ENCODE assay signal across 1 cellular context in the genomic region with DNA sequence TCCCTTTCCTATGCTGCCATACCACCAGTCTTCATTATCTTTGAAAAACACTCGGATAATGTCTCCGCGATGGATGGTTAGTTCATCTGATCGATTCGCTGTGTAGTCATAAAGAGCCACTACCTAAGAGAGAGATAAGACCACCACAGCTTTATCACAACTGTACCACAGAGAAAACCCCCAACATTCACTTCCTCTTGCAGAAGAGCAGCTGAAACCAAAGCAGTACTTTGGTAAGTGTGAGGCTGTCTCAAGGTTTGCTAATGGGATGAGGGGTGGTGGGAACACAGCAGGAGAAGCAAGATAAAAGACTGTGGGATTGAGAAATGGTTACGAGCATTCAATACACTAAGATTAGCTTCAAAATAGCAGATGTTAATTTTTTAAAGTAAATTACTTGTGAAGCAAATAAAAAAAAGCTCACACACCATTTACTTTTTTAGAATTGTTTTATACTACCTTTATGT.
TF ChIP-seq lines count a peak whose summit lies in the region.

No MANE protein-coding gene starts in this region.

TF ChIP-seq in K562, 482 proteins besides CTCF, POLR2A, EP300 and RAD21 (continued from another document and continues in another):
- TF ChIP-seq PRDM10 (IDR thresholded peaks at IDR 0.05; ENCODE audit: partially characterized antibody) (peak; percentile 78), NCOR1 (IDR thresholded peaks at IDR 0.05) (peak; percentile 100), FOXA1 (IDR thresholded peaks at IDR 0.05; ENCODE audit: borderline replicate concordance) (no peak), SAFB2 (IDR thresholded peaks at IDR 0.05; ENCODE audit: borderline replicate concordance, low read depth, low read length, severe bottlenecking) (no peak), RFX7 (CRISPR knock-in tag; IDR thresholded peaks at IDR 0.05) (no peak), MYC (IDR thresholded peaks at IDR 0.05; ENCODE audit: low read depth, low read length) (peak; percentile 78), MYC (CRISPR knock-in tag; IDR thresholded peaks at IDR 0.05; ENCODE audit: borderline replicate concordance, low read depth) (no peak), ZC3H4 (CRISPR knock-in tag; IDR thresholded peaks at IDR 0.05; ENCODE audit: borderline replicate concordance) (no peak), ATF2 (CRISPR knock-in tag; IDR thresholded peaks at IDR 0.05) (no peak), E2F5 (CRISPR knock-in tag; IDR thresholded peaks at IDR 0.05) (no peak), ZBTB43 (CRISPR knock-in tag; IDR thresholded peaks at IDR 0.05) (no peak), IFI16 (CRISPR knock-in tag; IDR thresholded peaks at IDR 0.05) (no peak), WHSC1 (IDR thresholded peaks at IDR 0.05; ENCODE audit: low read length) (no peak), ZNF24 (IDR thresholded peaks at IDR 0.05) (peak; percentile 85), TAL1 (IDR thresholded peaks at IDR 0.05) (peak; percentile 100), POLR2AphosphoS5 (IDR thresholded peaks at IDR 0.05; ENCODE audit: control insufficient read depth, insufficient read depth, low read depth, low read length) (peak; percentile 100), HDAC1 (IDR thresholded peaks at IDR 0.05) (peak; percentile 96 to 99), BCL6 (CRISPR knock-in tag; IDR thresholded peaks at IDR 0.05) (peak; percentile 77; the same call in 1 of the 2 replicates), ZNF75A (CRISPR knock-in tag; IDR thresholded peaks at IDR 0.05) (peak; percentile 67), HBP1 (CRISPR knock-in tag; IDR thresholded peaks at IDR 0.05) (peak; percentile 98), CEBPG (CRISPR knock-in tag; IDR thresholded peaks at IDR 0.05) (peak; percentile 79), CEBPG (tag; conservative IDR thresholded peaks at IDR 0.05 in 1 of 2, IDR thresholded peaks at IDR 0.05 in 1 of 2) (peak; percentile 56 to 93; a peak in 3 of 4 replicates), ZNF354B (CRISPR knock-in tag; IDR thresholded peaks at IDR 0.05) (peak; percentile 72; the same call in 1 of the 2 replicates), SMAD1 (IDR thresholded peaks at IDR 0.05; ENCODE audit: low read depth, low read length, partially characterized antibody) (peak; percentile 99), E4F1 (CRISPR knock-in tag; IDR thresholded peaks at IDR 0.05; ENCODE audit: borderline replicate concordance) (no peak), DMBX1 (CRISPR knock-in tag; IDR thresholded peaks at IDR 0.05; ENCODE audit: borderline replicate concordance) (peak; percentile 97), TEAD2 (tag; IDR thresholded peaks at IDR 0.05) (peak; percentile 49; the same call in 1 of the 2 replicates), PYGO2 (tag; IDR thresholded peaks at IDR 0.05) (peak; percentile 97), MLX (CRISPR knock-in tag; conservative IDR thresholded peaks at IDR 0.05) (no peak), ZNF551 (CRISPR knock-in tag; IDR thresholded peaks at IDR 0.05) (no peak), IRF1 (CRISPR knock-in tag; IDR thresholded peaks at IDR 0.05; ENCODE audit: borderline replicate concordance) (0 out of 2 replicates have a peak, but pooled peaks have one; percentile 9)
- TF ChIP-seq, protein P1, sequence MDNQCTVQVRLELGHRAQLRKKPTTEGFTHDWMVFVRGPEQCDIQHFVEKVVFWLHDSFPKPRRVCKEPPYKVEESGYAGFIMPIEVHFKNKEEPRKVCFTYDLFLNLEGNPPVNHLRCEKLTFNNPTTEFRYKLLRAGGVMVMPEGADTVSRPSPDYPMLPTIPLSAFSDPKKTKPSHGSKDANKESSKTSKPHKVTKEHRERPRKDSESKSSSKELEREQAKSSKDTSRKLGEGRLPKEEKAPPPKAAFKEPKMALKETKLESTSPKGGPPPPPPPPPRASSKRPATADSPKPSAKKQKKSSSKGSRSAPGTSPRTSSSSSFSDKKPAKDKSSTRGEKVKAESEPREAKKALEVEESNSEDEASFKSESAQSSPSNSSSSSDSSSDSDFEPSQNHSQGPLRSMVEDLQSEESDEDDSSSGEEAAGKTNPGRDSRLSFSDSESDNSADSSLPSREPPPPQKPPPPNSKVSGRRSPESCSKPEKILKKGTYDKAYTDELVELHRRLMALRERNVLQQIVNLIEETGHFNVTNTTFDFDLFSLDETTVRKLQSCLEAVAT (IDR thresholded peaks at IDR 0.05), result peak; percentile 75 to 98
- TF ChIP-seq, protein P2, sequence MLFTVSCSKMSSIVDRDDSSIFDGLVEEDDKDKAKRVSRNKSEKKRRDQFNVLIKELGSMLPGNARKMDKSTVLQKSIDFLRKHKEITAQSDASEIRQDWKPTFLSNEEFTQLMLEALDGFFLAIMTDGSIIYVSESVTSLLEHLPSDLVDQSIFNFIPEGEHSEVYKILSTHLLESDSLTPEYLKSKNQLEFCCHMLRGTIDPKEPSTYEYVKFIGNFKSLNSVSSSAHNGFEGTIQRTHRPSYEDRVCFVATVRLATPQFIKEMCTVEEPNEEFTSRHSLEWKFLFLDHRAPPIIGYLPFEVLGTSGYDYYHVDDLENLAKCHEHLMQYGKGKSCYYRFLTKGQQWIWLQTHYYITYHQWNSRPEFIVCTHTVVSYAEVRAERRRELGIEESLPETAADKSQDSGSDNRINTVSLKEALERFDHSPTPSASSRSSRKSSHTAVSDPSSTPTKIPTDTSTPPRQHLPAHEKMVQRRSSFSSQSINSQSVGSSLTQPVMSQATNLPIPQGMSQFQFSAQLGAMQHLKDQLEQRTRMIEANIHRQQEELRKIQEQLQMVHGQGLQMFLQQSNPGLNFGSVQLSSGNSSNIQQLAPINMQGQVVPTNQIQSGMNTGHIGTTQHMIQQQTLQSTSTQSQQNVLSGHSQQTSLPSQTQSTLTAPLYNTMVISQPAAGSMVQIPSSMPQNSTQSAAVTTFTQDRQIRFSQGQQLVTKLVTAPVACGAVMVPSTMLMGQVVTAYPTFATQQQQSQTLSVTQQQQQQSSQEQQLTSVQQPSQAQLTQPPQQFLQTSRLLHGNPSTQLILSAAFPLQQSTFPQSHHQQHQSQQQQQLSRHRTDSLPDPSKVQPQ (CRISPR knock-in tag; IDR thresholded peaks at IDR 0.05; ENCODE audit: borderline replicate concordance), result no peak
- TF ChIP-seq, protein P3, sequence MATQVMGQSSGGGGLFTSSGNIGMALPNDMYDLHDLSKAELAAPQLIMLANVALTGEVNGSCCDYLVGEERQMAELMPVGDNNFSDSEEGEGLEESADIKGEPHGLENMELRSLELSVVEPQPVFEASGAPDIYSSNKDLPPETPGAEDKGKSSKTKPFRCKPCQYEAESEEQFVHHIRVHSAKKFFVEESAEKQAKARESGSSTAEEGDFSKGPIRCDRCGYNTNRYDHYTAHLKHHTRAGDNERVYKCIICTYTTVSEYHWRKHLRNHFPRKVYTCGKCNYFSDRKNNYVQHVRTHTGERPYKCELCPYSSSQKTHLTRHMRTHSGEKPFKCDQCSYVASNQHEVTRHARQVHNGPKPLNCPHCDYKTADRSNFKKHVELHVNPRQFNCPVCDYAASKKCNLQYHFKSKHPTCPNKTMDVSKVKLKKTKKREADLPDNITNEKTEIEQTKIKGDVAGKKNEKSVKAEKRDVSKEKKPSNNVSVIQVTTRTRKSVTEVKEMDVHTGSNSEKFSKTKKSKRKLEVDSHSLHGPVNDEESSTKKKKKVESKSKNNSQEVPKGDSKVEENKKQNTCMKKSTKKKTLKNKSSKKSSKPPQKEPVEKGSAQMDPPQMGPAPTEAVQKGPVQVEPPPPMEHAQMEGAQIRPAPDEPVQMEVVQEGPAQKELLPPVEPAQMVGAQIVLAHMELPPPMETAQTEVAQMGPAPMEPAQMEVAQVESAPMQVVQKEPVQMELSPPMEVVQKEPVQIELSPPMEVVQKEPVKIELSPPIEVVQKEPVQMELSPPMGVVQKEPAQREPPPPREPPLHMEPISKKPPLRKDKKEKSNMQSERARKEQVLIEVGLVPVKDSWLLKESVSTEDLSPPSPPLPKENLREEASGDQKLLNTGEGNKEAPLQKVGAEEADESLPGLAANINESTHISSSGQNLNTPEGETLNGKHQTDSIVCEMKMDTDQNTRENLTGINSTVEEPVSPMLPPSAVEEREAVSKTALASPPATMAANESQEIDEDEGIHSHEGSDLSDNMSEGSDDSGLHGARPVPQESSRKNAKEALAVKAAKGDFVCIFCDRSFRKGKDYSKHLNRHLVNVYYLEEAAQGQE (CRISPR knock-in tag; IDR thresholded peaks at IDR 0.05; ENCODE audit: low read depth), result no peak
